Comparison of ENCODE assay signal across 37 cellular contexts in genomic region chr12:76696186-76696585, GRCh38.
"Had no signal": no experiment of that assay in that cellular context is flagged by ENCODE, and none has a peak within 500 bp of the region (broad histone marks: within the 10 kb centered on the region; RNA-seq: fewer than 3 reads in every experiment).

No MANE protein-coding gene starts in this region.

- H3K9me3 Mint-ChIP-seq: activated CD4-positive, alpha-beta memory T cell treated with anti-CD3 and anti-CD28 coated beads for 36 hours; activated CD4-positive, alpha-beta T cell treated with anti-CD3 and anti-CD28 coated beads, Interleukin-2, amount 10 ng/mL, durations not matched to agents 24 days and 14 days; activated naive CD4-positive, alpha-beta T cell treated with anti-CD3 and anti-CD28 coated beads for 36 hours; activated naive CD4-positive, alpha-beta T cell treated with anti-CD3 and anti-CD28 coated beads, Interleukin-2, amount 50 U/mL, for 24 hours; activated naive CD8-positive, alpha-beta T cell treated with anti-CD3 and anti-CD28 coated beads for 36 hours; activated naive CD8-positive, alpha-beta T cell treated with anti-CD3 and anti-CD28 coated beads, Interleukin-2, amount 50 U/mL, for 24 hours; activated T-helper 1 cell treated with anti-CD3 and anti-CD28 coated beads, Interleukin-12 subunit alpha, Interleukin-12 subunit beta, Interleukin-2, Interleukin-4 antibody, amounts not matched to agents 30 ng/mL and 10 ng/mL and 1 ng/mL, durations not matched to agents 14 hours and 24 hours and 36 hours; activated T-helper 2 cell treated with anti-CD3 and anti-CD28 coated beads, Interferon-gamma antibody, Interleukin-2, Interleukin-4, amounts not matched to agents 10 μg/mL and 5 μg/mL and 100 μg/mL, durations not matched to agents 14 hours and 24 hours and 36 hours; effector memory CD8-positive, alpha-beta T cell; T-helper 2 cell treated with Interferon-gamma antibody and Interleukin-4, amounts not matched to agents 5 μg/mL and 100 μg/mL, for 36 hours had no signal

- H3K36me3 Mint-ChIP-seq: activated CD4-positive, alpha-beta memory T cell treated with anti-CD3 and anti-CD28 coated beads for 36 hours; activated CD8-positive, alpha-beta memory T cell treated with anti-CD3 and anti-CD28 coated beads, Interleukin-2, amount 10 ng/mL, durations not matched to agents 7 days and 5 days; activated naive CD4-positive, alpha-beta T cell treated with anti-CD3 and anti-CD28 coated beads, Interleukin-2, amount 50 U/mL, for 24 hours; activated naive CD8-positive, alpha-beta T cell treated with anti-CD3 and anti-CD28 coated beads for 36 hours had no signal

- FAIRE-seq: colon, endometrium, endothelial cell of umbilical vein had no signal

- H3K4me1 Mint-ChIP-seq: activated CD4-positive, alpha-beta T cell treated with anti-CD3 and anti-CD28 coated beads for 36 hours; activated CD4-positive, alpha-beta T cell treated with anti-CD3 and anti-CD28 coated beads, Interleukin-2, amount 10 ng/mL, durations not matched to agents 24 days and 14 days; activated CD8-positive, alpha-beta memory T cell treated with anti-CD3 and anti-CD28 coated beads, Interleukin-2, amount 10 ng/mL, durations not matched to agents 7 days and 5 days; activated naive CD4-positive, alpha-beta T cell treated with anti-CD3 and anti-CD28 coated beads, Interleukin-2, amount 50 U/mL, for 24 hours; activated naive CD8-positive, alpha-beta T cell treated with anti-CD3 and anti-CD28 coated beads for 36 hours; activated naive CD8-positive, alpha-beta T cell treated with anti-CD3 and anti-CD28 coated beads, Interleukin-2, amount 50 U/mL, for 24 hours had no signal

- H3K79me2 ChIP-seq: hepatocyte had no signal

- H3K27me3 Mint-ChIP-seq: activated CD4-positive, alpha-beta memory T cell treated with anti-CD3 and anti-CD28 coated beads for 36 hours; activated CD4-positive, alpha-beta T cell treated with anti-CD3 and anti-CD28 coated beads for 36 hours; activated CD4-positive, alpha-beta T cell treated with anti-CD3 and anti-CD28 coated beads, Interleukin-2, amount 10 ng/mL, durations not matched to agents 24 days and 14 days; activated CD8-positive, alpha-beta memory T cell treated with anti-CD3 and anti-CD28 coated beads, Interleukin-2, amount 10 ng/mL, durations not matched to agents 7 days and 5 days; activated naive CD4-positive, alpha-beta T cell treated with anti-CD3 and anti-CD28 coated beads, Interleukin-2, amount 50 U/mL, for 24 hours; activated naive CD8-positive, alpha-beta T cell treated with anti-CD3 and anti-CD28 coated beads for 36 hours; activated naive CD8-positive, alpha-beta T cell treated with anti-CD3 and anti-CD28 coated beads, Interleukin-2, amount 50 U/mL, for 24 hours had no signal

- H3K4me1 ChIP-seq: adrenal gland, body of pancreas, esophagus squamous epithelium, gastroesophageal sphincter had no signal

- H3K27ac Mint-ChIP-seq: activated CD4-positive, alpha-beta memory T cell treated with anti-CD3 and anti-CD28 coated beads for 36 hours; activated CD4-positive, alpha-beta T cell treated with anti-CD3 and anti-CD28 coated beads for 36 hours; activated CD4-positive, alpha-beta T cell treated with anti-CD3 and anti-CD28 coated beads, Interleukin-2, amount 10 ng/mL, durations not matched to agents 24 days and 14 days; activated CD8-positive, alpha-beta memory T cell treated with anti-CD3 and anti-CD28 coated beads, Interleukin-2, amount 10 ng/mL, durations not matched to agents 7 days and 5 days; activated CD8-positive, alpha-beta T cell treated with anti-CD3 and anti-CD28 coated beads, Interleukin-2, amount 10 ng/mL, durations not matched to agents 7 days and 5 days; activated naive CD4-positive, alpha-beta T cell treated with anti-CD3 and anti-CD28 coated beads for 36 hours; activated naive CD4-positive, alpha-beta T cell treated with anti-CD3 and anti-CD28 coated beads, Interleukin-2, amount 50 U/mL, for 24 hours; activated naive CD8-positive, alpha-beta T cell treated with anti-CD3 and anti-CD28 coated beads for 36 hours; activated naive CD8-positive, alpha-beta T cell treated with anti-CD3 and anti-CD28 coated beads, Interleukin-2, amount 50 U/mL, for 24 hours; activated T-helper 1 cell treated with anti-CD3 and anti-CD28 coated beads, Interleukin-12 subunit alpha, Interleukin-12 subunit beta, Interleukin-2, Interleukin-4 antibody, amounts not matched to agents 30 ng/mL and 10 ng/mL and 1 ng/mL, durations not matched to agents 14 hours and 24 hours and 36 hours; activated T-helper 2 cell treated with anti-CD3 and anti-CD28 coated beads, Interferon-gamma antibody, Interleukin-2, Interleukin-4, amounts not matched to agents 10 μg/mL and 5 μg/mL and 100 μg/mL, durations not matched to agents 14 hours and 24 hours and 36 hours; effector memory CD8-positive, alpha-beta T cell; T-helper 2 cell treated with Interferon-gamma antibody and Interleukin-4, amounts not matched to agents 5 μg/mL and 100 μg/mL, for 36 hours had no signal

- H3K4me3 ChIP-seq: adrenal gland, body of pancreas, esophagus squamous epithelium, gastroesophageal sphincter, heart right ventricle, hepatocyte had no signal

- DNase-seq: activated CD4-positive, alpha-beta memory T cell treated with anti-CD3 and anti-CD28 coated beads for 36 hours; activated CD4-positive, alpha-beta T cell treated with anti-CD3 and anti-CD28 coated beads for 36 hours; activated CD4-positive, alpha-beta T cell treated with anti-CD3 and anti-CD28 coated beads, Interleukin-2, amount 10 ng/mL, durations not matched to agents 24 days and 14 days; activated CD4-positive, CD25-positive, alpha-beta regulatory T cell; activated CD4-positive, CD25-positive, alpha-beta regulatory T cell treated with anti-CD3 and anti-CD28 coated beads, Interleukin-2, amount 50 U/mL, for 72 hours; activated CD8-positive, alpha-beta memory T cell treated with anti-CD3 and anti-CD28 coated beads, Interleukin-2, amount 10 ng/mL, durations not matched to agents 7 days and 5 days; activated CD8-positive, alpha-beta memory T cell treated with anti-CD3 and anti-CD28 coated beads, Interleukin-2, amount 50 U/mL, for 4 hours; activated CD8-positive, alpha-beta T cell treated with anti-CD3 and anti-CD28 coated beads, Interleukin-2, amount 10 ng/mL, durations not matched to agents 7 days and 5 days; activated effector memory CD4-positive, alpha-beta T cell treated with anti-CD3 and anti-CD28 coated beads, Interleukin-2, amount 50 U/mL, for 16 hours; activated naive CD4-positive, alpha-beta T cell treated with anti-CD3 and anti-CD28 coated beads for 36 hours; activated naive CD8-positive, alpha-beta T cell treated with anti-CD3 and anti-CD28 coated beads for 36 hours; activated naive CD8-positive, alpha-beta T cell treated with anti-CD3 and anti-CD28 coated beads, Interleukin-2, amount 50 U/mL, for 24 hours; activated T-cell treated with anti-CD3 and anti-CD28 coated beads, Interleukin-2, amount 50 U/mL, for 1 hour; activated T-cell treated with anti-CD3 and anti-CD28 coated beads, Interleukin-2, amount 50 U/mL, for 48 hours; adrenal gland; amygdala; aorta; body of pancreas; caudate nucleus; cortex of kidney; dermis blood vessel endothelial cell; effector CD4-positive, alpha-beta T cell; effector memory CD8-positive, alpha-beta T cell; esophagus squamous epithelium; foreskin melanocyte; heart right ventricle; T1000 had no signal

- H3K9me3 ChIP-seq: adrenal gland, body of pancreas, esophagus squamous epithelium, gastroesophageal sphincter, heart right ventricle had no signal

- H2AFZ ChIP-seq: hepatocyte had no signal

- H3K27me3 ChIP-seq: adrenal gland, body of pancreas, esophagus squamous epithelium, gastroesophageal sphincter, heart right ventricle, hepatocyte had no signal

- H3K4me3 Mint-ChIP-seq: activated CD4-positive, alpha-beta memory T cell treated with anti-CD3 and anti-CD28 coated beads for 36 hours; activated CD4-positive, alpha-beta T cell treated with anti-CD3 and anti-CD28 coated beads for 36 hours; activated CD4-positive, alpha-beta T cell treated with anti-CD3 and anti-CD28 coated beads, Interleukin-2, amount 10 ng/mL, durations not matched to agents 24 days and 14 days; activated CD8-positive, alpha-beta memory T cell treated with anti-CD3 and anti-CD28 coated beads, Interleukin-2, amount 10 ng/mL, durations not matched to agents 7 days and 5 days; activated CD8-positive, alpha-beta T cell treated with anti-CD3 and anti-CD28 coated beads, Interleukin-2, amount 10 ng/mL, durations not matched to agents 7 days and 5 days; activated naive CD4-positive, alpha-beta T cell treated with anti-CD3 and anti-CD28 coated beads for 36 hours; activated naive CD4-positive, alpha-beta T cell treated with anti-CD3 and anti-CD28 coated beads, Interleukin-2, amount 50 U/mL, for 24 hours; activated naive CD8-positive, alpha-beta T cell treated with anti-CD3 and anti-CD28 coated beads for 36 hours; activated naive CD8-positive, alpha-beta T cell treated with anti-CD3 and anti-CD28 coated beads, Interleukin-2, amount 50 U/mL, for 24 hours; activated T-helper 1 cell treated with anti-CD3 and anti-CD28 coated beads, Interleukin-12 subunit alpha, Interleukin-12 subunit beta, Interleukin-2, Interleukin-4 antibody, amounts not matched to agents 30 ng/mL and 10 ng/mL and 1 ng/mL, durations not matched to agents 14 hours and 24 hours and 36 hours; effector memory CD8-positive, alpha-beta T cell; T-helper 2 cell treated with Interferon-gamma antibody and Interleukin-4, amounts not matched to agents 5 μg/mL and 100 μg/mL, for 36 hours had no signal

- H3K27ac ChIP-seq: adrenal gland, body of pancreas, epithelial cell of prostate, esophagus squamous epithelium, gastroesophageal sphincter, heart right ventricle, hepatocyte had no signal

- ATAC-seq: activated CD4-positive, alpha-beta T cell treated with anti-CD3 and anti-CD28 coated beads for 36 hours; activated CD8-positive, alpha-beta memory T cell treated with anti-CD3 and anti-CD28 coated beads, Interleukin-2, amount 10 ng/mL, durations not matched to agents 7 days and 5 days; activated CD8-positive, alpha-beta T cell treated with anti-CD3 and anti-CD28 coated beads, Interleukin-2, amount 10 ng/mL, durations not matched to agents 7 days and 5 days; activated naive CD8-positive, alpha-beta T cell treated with anti-CD3 and anti-CD28 coated beads, Interleukin-2, amount 50 U/mL, for 24 hours; body of pancreas; effector memory CD8-positive, alpha-beta T cell; gastroesophageal sphincter; heart right ventricle had no signal

- H3K4me2 ChIP-seq: hepatocyte had no signal

- H3K36me3 ChIP-seq: adrenal gland, esophagus squamous epithelium, gastroesophageal sphincter, heart right ventricle had no signal
